1 cellular context compared by ENCODE assay signal in genomic region chr3:11846281-11847034, GRCh38.
A peak's percentile ranks its signal among the peaks of the same experiment; 100 is the strongest.
TF ChIP-seq lines count a peak whose summit lies in the region.

TAMM41 (minus strand) TSS chr3:11846885; CDS start chr3:11846636, 249 bp downstream.

TF ChIP-seq in HepG2, 621 proteins besides CTCF, POLR2A, EP300 and RAD21 (continued from another document and continues in another):
- 0 out of 2 replicates have a peak, but pooled peaks have one; percentile 17 for TF ChIP-seq ZSCAN5A (CRISPR knock-in tag; IDR thresholded peaks at IDR 0.05; ENCODE audit: borderline replicate concordance)
- TF ChIP-seq ZNF34 (CRISPR knock-in tag; IDR thresholded peaks at IDR 0.05; ENCODE audit: borderline replicate concordance) = peak; percentile 73; the same call in 1 of the 2 replicates
- TF ChIP-seq SP1 (IDR thresholded peaks at IDR 0.05) = no peak
- peak; percentile 91 for TF ChIP-seq SP1 (CRISPR knock-in tag; IDR thresholded peaks at IDR 0.05)
- peak; percentile 43; the same call in 1 of the 2 replicates for TF ChIP-seq ETV5 (CRISPR knock-in tag; IDR thresholded peaks at IDR 0.05; ENCODE audit: borderline replicate concordance)
- peak; percentile 66; the same call in 1 of the 2 replicates for TF ChIP-seq TMF1 (CRISPR knock-in tag; IDR thresholded peaks at IDR 0.05; ENCODE audit: low read depth)
- TF ChIP-seq ZNF264 (CRISPR knock-in tag; IDR thresholded peaks at IDR 0.05) = peak; percentile 52; the same call in 1 of the 2 replicates
- TF ChIP-seq ZKSCAN5 (CRISPR knock-in tag; IDR thresholded peaks at IDR 0.05) = peak; percentile 62; the same call in 1 of the 2 replicates
- TF ChIP-seq ZNF772 (CRISPR knock-in tag; IDR thresholded peaks at IDR 0.05) = peak; percentile 66; the same call in 1 of the 2 replicates
- TF ChIP-seq SPEN (CRISPR knock-in tag; IDR thresholded peaks at IDR 0.05; ENCODE audit: low read depth) = peak; percentile 99
- peak; percentile 62; the same call in 1 of the 2 replicates for TF ChIP-seq ZNF777 (CRISPR knock-in tag; IDR thresholded peaks at IDR 0.05)
- TF ChIP-seq PHF8 (CRISPR knock-in tag; IDR thresholded peaks at IDR 0.05) = peak; percentile 95
- TF ChIP-seq RBFOX2 (IDR thresholded peaks at IDR 0.05; ENCODE audit: low read depth, low read length) = peak; percentile 96
- TF ChIP-seq DPF2 (CRISPR knock-in tag; IDR thresholded peaks at IDR 0.05; ENCODE audit: borderline replicate concordance, low read depth) = no peak
- TF ChIP-seq ZBTB34 (CRISPR knock-in tag; IDR thresholded peaks at IDR 0.05) = peak; percentile 5; the same call in 1 of the 2 replicates
- no peak for TF ChIP-seq ZNF878 (CRISPR knock-in tag; IDR thresholded peaks at IDR 0.05)
- TF ChIP-seq PHF20 (CRISPR knock-in tag; IDR thresholded peaks at IDR 0.05) = peak; percentile 94
- peak; percentile 35; the same call in 1 of the 2 replicates for TF ChIP-seq KDM5A (IDR thresholded peaks at IDR 0.05; ENCODE audit: borderline replicate concordance, low read length)
- peak; percentile 74 for TF ChIP-seq ARID5B (CRISPR knock-in tag; IDR thresholded peaks at IDR 0.05)
- peak; percentile 92 for TF ChIP-seq HNRNPLL (IDR thresholded peaks at IDR 0.05; ENCODE audit: low read depth, low read length, poor library complexity, severe bottlenecking)
- TF ChIP-seq NR2C2 (CRISPR knock-in tag; IDR thresholded peaks at IDR 0.05; ENCODE audit: borderline replicate concordance) = peak; percentile 65; the same call in 1 of the 2 replicates
- peak; percentile 91 for TF ChIP-seq TGIF2 (CRISPR knock-in tag; IDR thresholded peaks at IDR 0.05)
- TF ChIP-seq PAWR (CRISPR knock-in tag; IDR thresholded peaks at IDR 0.05; ENCODE audit: borderline replicate concordance) = 0 out of 2 replicates have a peak, but pooled peaks have one; percentile 35
- TF ChIP-seq, protein P1, sequence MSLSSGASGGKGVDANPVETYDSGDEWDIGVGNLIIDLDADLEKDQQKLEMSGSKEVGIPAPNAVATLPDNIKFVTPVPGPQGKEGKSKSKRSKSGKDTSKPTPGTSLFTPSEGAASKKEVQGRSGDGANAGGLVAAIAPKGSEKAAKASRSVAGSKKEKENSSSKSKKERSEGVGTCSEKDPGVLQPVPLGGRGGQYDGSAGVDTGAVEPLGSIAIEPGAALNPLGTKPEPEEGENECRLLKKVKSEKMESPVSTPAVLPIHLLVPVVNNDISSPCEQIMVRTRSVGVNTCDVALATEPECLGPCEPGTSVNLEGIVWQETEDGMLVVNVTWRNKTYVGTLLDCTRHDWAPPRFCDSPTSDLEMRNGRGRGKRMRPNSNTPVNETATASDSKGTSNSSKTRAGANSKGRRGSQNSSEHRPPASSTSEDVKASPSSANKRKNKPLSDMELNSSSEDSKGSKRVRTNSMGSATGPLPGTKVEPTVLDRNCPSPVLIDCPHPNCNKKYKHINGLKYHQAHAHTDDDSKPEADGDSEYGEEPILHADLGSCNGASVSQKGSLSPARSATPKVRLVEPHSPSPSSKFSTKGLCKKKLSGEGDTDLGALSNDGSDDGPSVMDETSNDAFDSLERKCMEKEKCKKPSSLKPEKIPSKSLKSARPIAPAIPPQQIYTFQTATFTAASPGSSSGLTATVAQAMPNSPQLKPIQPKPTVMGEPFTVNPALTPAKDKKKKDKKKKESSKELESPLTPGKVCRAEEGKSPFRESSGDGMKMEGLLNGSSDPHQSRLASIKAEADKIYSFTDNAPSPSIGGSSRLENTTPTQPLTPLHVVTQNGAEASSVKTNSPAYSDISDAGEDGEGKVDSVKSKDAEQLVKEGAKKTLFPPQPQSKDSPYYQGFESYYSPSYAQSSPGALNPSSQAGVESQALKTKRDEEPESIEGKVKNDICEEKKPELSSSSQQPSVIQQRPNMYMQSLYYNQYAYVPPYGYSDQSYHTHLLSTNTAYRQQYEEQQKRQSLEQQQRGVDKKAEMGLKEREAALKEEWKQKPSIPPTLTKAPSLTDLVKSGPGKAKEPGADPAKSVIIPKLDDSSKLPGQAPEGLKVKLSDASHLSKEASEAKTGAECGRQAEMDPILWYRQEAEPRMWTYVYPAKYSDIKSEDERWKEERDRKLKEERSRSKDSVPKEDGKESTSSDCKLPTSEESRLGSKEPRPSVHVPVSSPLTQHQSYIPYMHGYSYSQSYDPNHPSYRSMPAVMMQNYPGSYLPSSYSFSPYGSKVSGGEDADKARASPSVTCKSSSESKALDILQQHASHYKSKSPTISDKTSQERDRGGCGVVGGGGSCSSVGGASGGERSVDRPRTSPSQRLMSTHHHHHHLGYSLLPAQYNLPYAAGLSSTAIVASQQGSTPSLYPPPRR (CRISPR knock-in tag; IDR thresholded peaks at IDR 0.05; ENCODE audit: borderline replicate concordance) = peak; percentile 58; the same call in 1 of the 2 replicates
- peak; percentile 84 for TF ChIP-seq ZNF333 (CRISPR knock-in tag; IDR thresholded peaks at IDR 0.05; ENCODE audit: borderline replicate concordance)
- TF ChIP-seq ZNF556 (CRISPR knock-in tag; IDR thresholded peaks at IDR 0.05; ENCODE audit: borderline replicate concordance) = peak; percentile 95; the same call in 1 of the 2 replicates
- TF ChIP-seq FOXA3 (CRISPR knock-in tag; IDR thresholded peaks at IDR 0.05) = peak; percentile 74
- no peak for TF ChIP-seq ATM (IDR thresholded peaks at IDR 0.05; ENCODE audit: borderline replicate concordance)
- TF ChIP-seq, protein P2, sequence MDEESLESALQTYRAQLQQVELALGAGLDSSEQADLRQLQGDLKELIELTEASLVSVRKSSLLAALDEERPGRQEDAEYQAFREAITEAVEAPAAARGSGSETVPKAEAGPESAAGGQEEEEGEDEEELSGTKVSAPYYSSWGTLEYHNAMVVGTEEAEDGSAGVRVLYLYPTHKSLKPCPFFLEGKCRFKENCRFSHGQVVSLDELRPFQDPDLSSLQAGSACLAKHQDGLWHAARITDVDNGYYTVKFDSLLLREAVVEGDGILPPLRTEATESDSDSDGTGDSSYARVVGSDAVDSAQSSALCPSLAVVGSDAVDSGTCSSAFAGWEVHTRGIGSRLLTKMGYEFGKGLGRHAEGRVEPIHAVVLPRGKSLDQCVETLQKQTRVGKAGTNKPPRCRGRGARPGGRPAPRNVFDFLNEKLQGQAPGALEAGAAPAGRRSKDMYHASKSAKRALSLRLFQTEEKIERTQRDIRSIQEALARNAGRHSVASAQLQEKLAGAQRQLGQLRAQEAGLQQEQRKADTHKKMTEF (CRISPR knock-in tag; IDR thresholded peaks at IDR 0.05) = peak; percentile 78; the same call in 1 of the 2 replicates
- no peak for TF ChIP-seq CEBPB (IDR thresholded peaks at IDR 0.05; ENCODE audit: borderline replicate concordance, low read depth, low read length)
- peak; percentile 97 for TF ChIP-seq KDM2A (CRISPR knock-in tag; IDR thresholded peaks at IDR 0.05; ENCODE audit: borderline replicate concordance, low read depth)
- peak; percentile 43; the same call in 1 of the 2 replicates for TF ChIP-seq PHF21A (CRISPR knock-in tag; IDR thresholded peaks at IDR 0.05)
- peak; percentile 82; the same call in 1 of the 2 replicates for TF ChIP-seq ZNF547 (CRISPR knock-in tag; IDR thresholded peaks at IDR 0.05)
- TF ChIP-seq PITX1 (CRISPR knock-in tag; IDR thresholded peaks at IDR 0.05) = peak; percentile 77
- TF ChIP-seq KLF15 (CRISPR knock-in tag; IDR thresholded peaks at IDR 0.05; ENCODE audit: borderline replicate concordance) = no peak
- peak in 1 of 2 experiments; percentile 92; a peak in 2 of 4 replicates for TF ChIP-seq KLF16 (CRISPR knock-in tag; IDR thresholded peaks at IDR 0.05)
- peak; percentile 98; the same call in 1 of the 2 replicates for TF ChIP-seq MTF2 (CRISPR knock-in tag; IDR thresholded peaks at IDR 0.05; ENCODE audit: borderline replicate concordance)
- TF ChIP-seq ZFY (CRISPR knock-in tag; IDR thresholded peaks at IDR 0.05) = peak; percentile 83
- 0 out of 2 replicates have a peak, but pooled peaks have one; percentile 28 for TF ChIP-seq ISL2 (CRISPR knock-in tag; IDR thresholded peaks at IDR 0.05)
- TF ChIP-seq AGO2 (optimal IDR thresholded peaks at IDR 0.05; ENCODE audit: low read depth, low read length) = peak; percentile 80
- TF ChIP-seq ZBTB26 (CRISPR knock-in tag; IDR thresholded peaks at IDR 0.05; ENCODE audit: borderline replicate concordance) = peak; percentile 69; the same call in 1 of the 2 replicates
- TF ChIP-seq ESRRA (CRISPR knock-in tag; IDR thresholded peaks at IDR 0.05; ENCODE audit: low read depth) = peak; percentile 87
- TF ChIP-seq YY1 (IDR thresholded peaks at IDR 0.05; ENCODE audit: insufficient read depth, insufficient replicate concordance, low read depth, low read length) = peak; percentile 75
- TF ChIP-seq FOXK1 (CRISPR knock-in tag; IDR thresholded peaks at IDR 0.05; ENCODE audit: borderline replicate concordance, low read depth) = peak; percentile 77; the same call in 1 of the 2 replicates
- TF ChIP-seq ZMYM3 (CRISPR knock-in tag; IDR thresholded peaks at IDR 0.05) = peak; percentile 72; the same call in 1 of the 2 replicates
- TF ChIP-seq TAF15 (IDR thresholded peaks at IDR 0.05; ENCODE audit: low read depth, low read length, poor library complexity, severe bottlenecking) = no peak
- no peak for TF ChIP-seq ZBTB1 (CRISPR knock-in tag; IDR thresholded peaks at IDR 0.05; ENCODE audit: borderline replicate concordance)
- no peak for TF ChIP-seq HNRNPK (IDR thresholded peaks at IDR 0.05; ENCODE audit: low read depth, low read length, poor library complexity, severe bottlenecking)
- TF ChIP-seq, protein P3, sequence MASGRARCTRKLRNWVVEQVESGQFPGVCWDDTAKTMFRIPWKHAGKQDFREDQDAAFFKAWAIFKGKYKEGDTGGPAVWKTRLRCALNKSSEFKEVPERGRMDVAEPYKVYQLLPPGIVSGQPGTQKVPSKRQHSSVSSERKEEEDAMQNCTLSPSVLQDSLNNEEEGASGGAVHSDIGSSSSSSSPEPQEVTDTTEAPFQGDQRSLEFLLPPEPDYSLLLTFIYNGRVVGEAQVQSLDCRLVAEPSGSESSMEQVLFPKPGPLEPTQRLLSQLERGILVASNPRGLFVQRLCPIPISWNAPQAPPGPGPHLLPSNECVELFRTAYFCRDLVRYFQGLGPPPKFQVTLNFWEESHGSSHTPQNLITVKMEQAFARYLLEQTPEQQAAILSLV (CRISPR knock-in tag; IDR thresholded peaks at IDR 0.05; ENCODE audit: borderline replicate concordance) = peak; percentile 89
- 0 out of 2 replicates have a peak, but pooled peaks have one; percentile 54 for TF ChIP-seq MXD3 (CRISPR knock-in tag; IDR thresholded peaks at IDR 0.05)
- TF ChIP-seq FOXP1 (IDR thresholded peaks at IDR 0.05) = no peak
- TF ChIP-seq FOXP1 (CRISPR knock-in tag; IDR thresholded peaks at IDR 0.05) = peak; percentile 20; the same call in 1 of the 2 replicates
- peak; percentile 76 for TF ChIP-seq ELF3 (CRISPR knock-in tag; IDR thresholded peaks at IDR 0.05)
- peak; percentile 87 for TF ChIP-seq ZNF331 (CRISPR knock-in tag; IDR thresholded peaks at IDR 0.05)
